In the genomic region with DNA sequence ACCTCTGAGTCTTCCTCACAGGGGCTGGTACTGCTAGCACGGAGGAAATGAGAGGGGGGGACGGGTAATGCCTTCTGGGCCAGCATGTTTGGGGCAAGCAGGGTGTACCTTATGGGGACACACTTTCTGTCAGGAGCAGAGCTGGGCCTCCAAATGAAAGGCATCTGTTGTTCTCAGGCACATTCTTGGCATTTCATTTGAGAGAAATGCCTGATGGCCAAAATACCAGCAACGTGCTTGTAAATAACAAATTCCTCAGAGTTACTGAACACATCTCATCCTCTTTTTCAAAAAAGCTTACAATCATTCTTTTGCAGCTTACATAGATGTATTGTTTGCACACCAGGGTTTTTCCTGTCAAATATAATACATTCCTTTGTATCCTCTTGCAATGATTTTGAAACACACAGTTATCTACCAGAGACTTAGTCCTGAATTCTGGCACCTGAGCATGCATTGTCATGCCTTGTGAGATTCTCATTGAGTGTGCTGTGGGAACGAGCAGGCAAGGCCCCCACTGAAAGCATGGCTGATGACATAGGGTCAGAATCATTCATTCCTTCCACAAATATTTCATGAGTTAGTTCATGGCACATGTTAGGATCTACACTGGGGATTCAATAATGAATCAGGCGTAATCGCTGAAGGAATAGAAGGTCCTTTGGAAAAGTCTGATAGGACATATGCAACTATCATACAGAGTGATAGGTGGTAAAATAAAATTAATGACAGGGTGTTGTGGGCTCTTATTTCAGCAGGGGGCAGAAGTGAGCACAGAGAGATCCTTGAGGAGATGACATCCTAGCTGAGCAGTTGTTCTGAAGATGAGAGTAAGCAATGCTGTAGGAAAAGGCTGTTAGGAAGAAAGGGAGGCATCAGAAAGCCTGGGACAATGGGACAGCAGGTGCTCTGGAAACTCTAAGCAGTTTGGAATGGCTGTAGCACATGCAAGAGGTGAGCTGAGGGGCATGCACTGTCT, we compare ENCODE assay signal across 9 cellular contexts.
DNase-seq lines count a peak whose midpoint lies in the region; ATAC-seq and TF ChIP-seq lines count a peak whose summit lies in the region.
"Had no signal": no experiment of that assay in that cellular context is flagged by ENCODE, and none has a peak within 500 bp of the region (broad histone marks: within the 10 kb centered on the region; RNA-seq: fewer than 3 reads in every experiment).

No MANE protein-coding gene starts in this region.

- H3K27ac ChIP-seq in gastroesophageal sphincter (peak overlapping the region in 1 of 4 donors; percentile 8), testis (no peak overlapping the region)

- no peaks in the 10 kb centered on the region for H3K4me1 Mint-ChIP-seq in activated T-cell treated with anti-CD3 and anti-CD28 coated beads, Interleukin-2, amount 50 U/mL, for 72 hours (ENCODE audit: low read depth)
- no peaks in the 10 kb centered on the region for H3K4me1 Mint-ChIP-seq in activated T-cell treated with anti-CD3 and anti-CD28 coated beads, Interleukin-2, amount 50 U/mL, for 24 hours (ENCODE audit: low read depth)
- H3K4me1 Mint-ChIP-seq in effector memory CD8-positive, alpha-beta T cell (ENCODE audit: low read depth in 2 of 2): no peaks in the 10 kb centered on the region

- H3K9me3 ChIP-seq in gastroesophageal sphincter: no peaks in the 10 kb centered on the region
- no peaks in the 10 kb centered on the region for H3K9me3 ChIP-seq in testis

- H3K9me3 Mint-ChIP-seq in activated T-cell treated with anti-CD3 and anti-CD28 coated beads, Interleukin-2, amount 50 U/mL, for 72 hours: no peaks in the 10 kb centered on the region
- H3K9me3 Mint-ChIP-seq in activated T-cell treated with anti-CD3 and anti-CD28 coated beads, Interleukin-2, amount 50 U/mL, for 24 hours: no peaks in the 10 kb centered on the region
- H3K9me3 Mint-ChIP-seq in effector memory CD8-positive, alpha-beta T cell: no peaks in the 10 kb centered on the region

- no peaks in the 10 kb centered on the region for H3K27me3 ChIP-seq in gastroesophageal sphincter
- H3K27me3 ChIP-seq in testis: no peaks in the 10 kb centered on the region

- no peak overlapping the region for H3K4me3 Mint-ChIP-seq in activated T-cell treated with anti-CD3 and anti-CD28 coated beads, Interleukin-2, amount 50 U/mL, for 72 hours
- no peak overlapping the region for H3K4me3 Mint-ChIP-seq in activated T-cell treated with anti-CD3 and anti-CD28 coated beads, Interleukin-2, amount 50 U/mL, for 24 hours
- H3K4me3 Mint-ChIP-seq in effector memory CD8-positive, alpha-beta T cell: no peak overlapping the region

- DNase-seq in activated T-cell treated with anti-CD3 and anti-CD28 coated beads, Interleukin-2, amount 50 U/mL, for 72 hours: peak; percentile 2 to 14
- DNase-seq in activated T-cell treated with anti-CD3 and anti-CD28 coated beads, Interleukin-2, amount 50 U/mL, for 24 hours: no peak
- DNase-seq in RPMI7951 (ENCODE audit: low read depth) (peak; percentile 18), testis (peak; percentile 41), DMS53 treated with DMSO at 0.1 percent for 48 hours (lab: John Stamatoyannopoulos, UW; ENCODE audit: unreplicated experiment) (no peak)
- DNase-seq in effector memory CD8-positive, alpha-beta T cell: no peak
- DNase-seq: left cardiac atrium had no signal

- H3K36me3 ChIP-seq in gastroesophageal sphincter (no peaks in the 10 kb centered on the region), testis (ENCODE audit: low read depth, missing control alignments) (no peaks in the 10 kb centered on the region)

- intact Hi-C loops in testis (cut with DNase I; ENCODE audit: low total_unique reads): no loop called here

- H3K36me3 Mint-ChIP-seq in activated T-cell treated with anti-CD3 and anti-CD28 coated beads, Interleukin-2, amount 50 U/mL, for 72 hours (ENCODE audit: insufficient read depth in 2 of 2): no peaks in the 10 kb centered on the region
- H3K36me3 Mint-ChIP-seq in activated T-cell treated with anti-CD3 and anti-CD28 coated beads, Interleukin-2, amount 50 U/mL, for 24 hours (ENCODE audit: low read depth): no peaks in the 10 kb centered on the region
- H3K36me3 Mint-ChIP-seq in effector memory CD8-positive, alpha-beta T cell (ENCODE audit: insufficient read depth): no peaks in the 10 kb centered on the region

- TF ChIP-seq POLR2A in gastroesophageal sphincter (IDR thresholded peaks at IDR 0.05) (no peak), testis (IDR thresholded peaks at IDR 0.05) (no peak)

- 60 to 69% methylated on average over 5 to 6 of the region's 6 CpGs for WGBS in gastroesophageal sphincter (ENCODE audit: low coverage in 1 of 2), 2 donors
- 78 to 79% methylated on average over 6 of the region's 6 CpGs for WGBS in testis, 2 donors

- TF ChIP-seq CTCF in gastroesophageal sphincter (IDR thresholded peaks at IDR 0.05) (peak in 3 of 4 experiments; percentile 20 to 50 (median 39)), testis (IDR thresholded peaks at IDR 0.05) (peak; percentile 28 to 58 (median 39))

- H3K27me3 Mint-ChIP-seq in activated T-cell treated with anti-CD3 and anti-CD28 coated beads, Interleukin-2, amount 50 U/mL, for 72 hours (ENCODE audit: low read depth): peaks cover 8% of the 10 kb centered on the region
- peaks cover 23% of the 10 kb centered on the region for H3K27me3 Mint-ChIP-seq in activated T-cell treated with anti-CD3 and anti-CD28 coated beads, Interleukin-2, amount 50 U/mL, for 24 hours
- H3K27me3 Mint-ChIP-seq in effector memory CD8-positive, alpha-beta T cell: peaks cover 0 to 7% of the 10 kb centered on the region in 2 donors

- no peak overlapping the region for H3K27ac Mint-ChIP-seq in activated T-cell treated with anti-CD3 and anti-CD28 coated beads, Interleukin-2, amount 50 U/mL, for 72 hours
- no peak overlapping the region for H3K27ac Mint-ChIP-seq in activated T-cell treated with anti-CD3 and anti-CD28 coated beads, Interleukin-2, amount 50 U/mL, for 24 hours
- no peak overlapping the region for H3K27ac Mint-ChIP-seq in effector memory CD8-positive, alpha-beta T cell

- no peak for ATAC-seq in activated T-cell treated with anti-CD3 and anti-CD28 coated beads, Interleukin-2, amount 50 U/mL, for 72 hours (replicated peaks in 1 of 2)
- ATAC-seq in gastroesophageal sphincter: peak; percentile 68
- no peak for ATAC-seq in HG03460 (IDR thresholded peaks at IDR 0.05; ENCODE audit: unreplicated experiment)
- no peak for ATAC-seq in effector memory CD8-positive, alpha-beta T cell (replicated peaks)

- peaks cover 0 to 13% (median 0%) of the 10 kb centered on the region in 3 donors for H3K4me1 ChIP-seq in gastroesophageal sphincter
- H3K4me1 ChIP-seq in testis: no peaks in the 10 kb centered on the region

- H3K4me3 ChIP-seq in gastroesophageal sphincter (no peak overlapping the region), testis (no peak overlapping the region)

- TF ChIP-seq EP300 in gastroesophageal sphincter (IDR thresholded peaks at IDR 0.05): no peak

Comparison
In these comparisons a context has a peak if more than half of its experiments do, and no peak if none do; other contexts are left out.
1. DNase-seq: peak in activated T-cell treated with anti-CD3 and anti-CD28 coated beads, Interleukin-2, amount 50 U/mL, for 72 hours (2 of 2), RPMI7951 (single experiment) and testis (single experiment); none in activated T-cell treated with anti-CD3 and anti-CD28 coated beads, Interleukin-2, amount 50 U/mL, for 24 hours (single experiment), effector memory CD8-positive, alpha-beta T cell (0 of 3) and DMS53 treated with DMSO at 0.1 percent for 48 hours (single experiment).